In the genomic region with DNA sequence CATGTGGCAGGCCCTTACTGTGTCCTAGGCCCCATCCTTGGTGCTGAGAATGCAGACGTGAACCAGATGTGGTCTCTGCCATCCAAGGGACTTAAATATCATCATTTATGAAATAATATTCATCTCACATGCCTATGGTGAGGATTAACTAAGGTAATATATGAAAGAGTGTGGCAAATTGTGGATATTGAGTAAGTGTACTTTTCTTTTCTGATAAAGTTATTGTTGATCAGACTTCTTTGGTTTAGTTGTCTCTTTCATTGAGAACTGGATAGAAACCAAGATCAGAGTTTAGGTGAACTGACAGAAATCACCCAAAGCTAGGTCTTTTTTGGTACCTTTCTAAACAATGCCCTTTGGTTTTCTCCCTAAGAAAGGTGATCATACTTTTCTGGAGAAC, we compare ENCODE assay signal across 18 cellular contexts. TPM values are rescaled to one million over a fixed set of nuclear protein-coding genes. Genes with fewer than 3 reads are reported as not detected.
A peak's percentile ranks its signal among the peaks of the same experiment; 100 is the strongest.
DNase-seq lines count a peak whose midpoint lies in the region; ATAC-seq and TF ChIP-seq lines count a peak whose summit lies in the region.
"Had no signal": no experiment of that assay in that cellular context is flagged by ENCODE, and none has a peak within 500 bp of the region (broad histone marks: within the 10 kb centered on the region; RNA-seq: fewer than 3 reads in every experiment).

No MANE protein-coding gene starts in this region.

- H3K36me3 ChIP-seq in CD4-positive, CD25-positive, alpha-beta regulatory T cell (ENCODE audit: control insufficient read depth, insufficient read depth, low read length) = peaks cover 8% of the 10 kb centered on the region
- H3K36me3 ChIP-seq in Loucy (ENCODE audit: insufficient read depth, low read length) (no peaks in the 10 kb centered on the region), SU-DHL-6 (ENCODE audit: low read length) (0 out of 2 replicates have a peak, but pooled peaks cover 4% of the 10 kb centered on the region), neutrophil (peaks cover 10% of the 10 kb centered on the region)

- no peak overlapping the region for H3K27ac ChIP-seq in CD4-positive, CD25-positive, alpha-beta regulatory T cell (ENCODE audit: insufficient read depth, low read length, poor library complexity, severe bottlenecking)
- H3K27ac ChIP-seq in SU-DHL-6 (ENCODE audit: low read depth, low read length) (peak overlapping the region; percentile 43), neutrophil (peak overlapping the region; percentile 27)
- H3K27ac ChIP-seq: BLaER1, GM23248, HL-60 had no signal

- peaks cover 78% of the 10 kb centered on the region for H4K20me1 ChIP-seq in Loucy (ENCODE audit: insufficient read depth, low read length, poor library complexity, severe bottlenecking)
- peaks cover 10% of the 10 kb centered on the region; the same call in 1 of the 2 replicates for H4K20me1 ChIP-seq in SU-DHL-6 (ENCODE audit: low read depth, low read length)

- no peak overlapping the region for H3K4me3 ChIP-seq in CD4-positive, CD25-positive, alpha-beta regulatory T cell (ENCODE audit: low read depth, low read length)
- H3K4me3 ChIP-seq in Loucy (ENCODE audit: low read length, poor library complexity, severe bottlenecking) = no peak overlapping the region
- no peak overlapping the region for H3K4me3 ChIP-seq in SU-DHL-6 (ENCODE audit: insufficient read depth, low read length, poor library complexity, severe bottlenecking)
- no peak overlapping the region for H3K4me3 ChIP-seq in neutrophil (ENCODE audit: low read depth in 1 of 2, low read length in 1 of 2)
- H3K4me3 ChIP-seq: BLaER1, GM23248, HAP-1 had no signal

- peaks cover 42% of the 10 kb centered on the region for H3K4me1 ChIP-seq in CD4-positive, CD25-positive, alpha-beta regulatory T cell (ENCODE audit: control insufficient read depth, insufficient read depth, low read length, poor library complexity, severe bottlenecking)
- H3K4me1 ChIP-seq in Loucy (ENCODE audit: insufficient read depth, low read length, poor library complexity, severe bottlenecking) (peaks cover 56% of the 10 kb centered on the region), neutrophil (ENCODE audit: control insufficient read depth in 1 of 2, insufficient read depth in 1 of 2, low read depth in 1 of 2, low read length in 1 of 2) (peaks cover 36 to 56% of the 10 kb centered on the region in 2 experiments)
- H3K4me1 ChIP-seq: HAP-1 had no signal

- TF ChIP-seq CTCF in Loucy (conservative IDR thresholded peaks at IDR 0.05; ENCODE audit: low read length) (no peak), SU-DHL-6 (IDR thresholded peaks at IDR 0.05; ENCODE audit: insufficient read depth, low read length, poor library complexity, severe bottlenecking) (no peak), neutrophil (IDR thresholded peaks at IDR 0.05) (no peak)

- peaks cover 92% of the 10 kb centered on the region for H3K79me2 ChIP-seq in Loucy (ENCODE audit: insufficient read depth, low read length)
- H3K79me2 ChIP-seq in SU-DHL-6 (ENCODE audit: insufficient read depth, low read length) = peaks cover 99% of the 10 kb centered on the region

- H2AFZ ChIP-seq in Loucy (ENCODE audit: low read length) (no peak overlapping the region), SU-DHL-6 (ENCODE audit: low read depth, low read length, severe bottlenecking) (no peak overlapping the region)
- H2AFZ ChIP-seq: GM23248 had no signal

- peak overlapping the region in 1 of 4 donors; percentile 76 for H3K4me3 Mint-ChIP-seq in CD4-positive, CD25-positive, alpha-beta regulatory T cell
- H3K4me3 Mint-ChIP-seq: CD14-positive monocyte had no signal

- H3K36me3 Mint-ChIP-seq in CD4-positive, CD25-positive, alpha-beta regulatory T cell = peaks cover 25% of the 10 kb centered on the region

- H3K27me3 ChIP-seq in CD4-positive, CD25-positive, alpha-beta regulatory T cell (ENCODE audit: control insufficient read depth, insufficient read depth, low read length) = no peaks in the 10 kb centered on the region
- H3K27me3 ChIP-seq in Loucy (ENCODE audit: insufficient read depth, low read length, poor library complexity, severe bottlenecking) = no peaks in the 10 kb centered on the region
- no peaks in the 10 kb centered on the region for H3K27me3 ChIP-seq in SU-DHL-6 (ENCODE audit: low read length)
- no peaks in the 10 kb centered on the region for H3K27me3 ChIP-seq in neutrophil
- H3K27me3 ChIP-seq: BLaER1 had no signal

- H3K27ac Mint-ChIP-seq in CD4-positive, CD25-positive, alpha-beta regulatory T cell = peak overlapping the region in 2 of 3 donors; percentile 49 to 78
- H3K27ac Mint-ChIP-seq: CD8-positive, alpha-beta memory T cell had no signal

- no peak for ATAC-seq in CD4-positive, CD25-positive, alpha-beta regulatory T cell (ENCODE audit: low read depth in 2 of 2)
- ATAC-seq in GM18520 (IDR thresholded peaks at IDR 0.05; ENCODE audit: unreplicated experiment) (no peak), HG03565 (IDR thresholded peaks at IDR 0.05; ENCODE audit: unreplicated experiment) (no peak)

- H3K9me2 ChIP-seq in Loucy (replicated peaks; ENCODE audit: low read depth, low read length) (no peaks in the 10 kb centered on the region), SU-DHL-6 (replicated peaks; ENCODE audit: insufficient read depth, low read length) (no peaks in the 10 kb centered on the region)

- H3K4me2 ChIP-seq in Loucy (ENCODE audit: low read depth, low read length, poor library complexity, severe bottlenecking) = peak overlapping the region; percentile 92
- peak overlapping the region; percentile 15 for H3K4me2 ChIP-seq in SU-DHL-6 (ENCODE audit: low read depth, low read length, poor library complexity, severe bottlenecking)
- H3K4me2 ChIP-seq: BLaER1 had no signal

- H3K4me1 Mint-ChIP-seq in CD4-positive, CD25-positive, alpha-beta regulatory T cell = peaks cover 23 to 89% (median 66%) of the 10 kb centered on the region in 4 donors

- H3K9ac ChIP-seq in Loucy (ENCODE audit: low read depth, low read length, poor library complexity, severe bottlenecking) (no peak overlapping the region), SU-DHL-6 (ENCODE audit: low read length) (no peak overlapping the region)
- H3K9ac ChIP-seq: BLaER1, GM23248 had no signal

- DNase-seq in CD4-positive, CD25-positive, alpha-beta regulatory T cell = no peak
- no peak for DNase-seq in T-helper 9 cell
- DNase-seq: 8988T; CD8-positive, alpha-beta memory T cell; COR-L47; DMS153; DMS79; GF-D8; GM23248 had no signal

- H3F3A ChIP-seq in Loucy (ENCODE audit: low read depth) (no peaks in the 10 kb centered on the region), SU-DHL-6 (ENCODE audit: insufficient read depth) (peaks cover 21% of the 10 kb centered on the region)

- H3K27me3 Mint-ChIP-seq in CD4-positive, CD25-positive, alpha-beta regulatory T cell = no peaks in the 10 kb centered on the region

- H3K9me3 Mint-ChIP-seq in CD4-positive, CD25-positive, alpha-beta regulatory T cell = no peaks in the 10 kb centered on the region
- H3K9me3 Mint-ChIP-seq: CD8-positive, alpha-beta memory T cell had no signal

- no peaks in the 10 kb centered on the region for H3K9me3 ChIP-seq in CD4-positive, CD25-positive, alpha-beta regulatory T cell (ENCODE audit: control insufficient read depth in 2 of 2, low read length in 2 of 2)
- H3K9me3 ChIP-seq in Loucy (ENCODE audit: insufficient read depth, low read depth, low read length) = no peaks in the 10 kb centered on the region
- no peaks in the 10 kb centered on the region for H3K9me3 ChIP-seq in SU-DHL-6 (ENCODE audit: insufficient read depth, low read length)
- H3K9me3 ChIP-seq in neutrophil = no peaks in the 10 kb centered on the region
- H3K9me3 ChIP-seq: BLaER1, HAP-1 had no signal

RNA-seq across cellular contexts. Expression of gene CHMP4B, which starts 5.0 kb away (rescaled TPM):
- 49.0 TPM for total RNA-seq in CD4-positive, CD25-positive, alpha-beta regulatory T cell
- 1 to 10 TPM; 3.1 to 6.0 (median 4.2) TPM for polyA plus RNA-seq in CD4-positive, CD25-positive, alpha-beta regulatory T cell
